In the genomic region with DNA sequence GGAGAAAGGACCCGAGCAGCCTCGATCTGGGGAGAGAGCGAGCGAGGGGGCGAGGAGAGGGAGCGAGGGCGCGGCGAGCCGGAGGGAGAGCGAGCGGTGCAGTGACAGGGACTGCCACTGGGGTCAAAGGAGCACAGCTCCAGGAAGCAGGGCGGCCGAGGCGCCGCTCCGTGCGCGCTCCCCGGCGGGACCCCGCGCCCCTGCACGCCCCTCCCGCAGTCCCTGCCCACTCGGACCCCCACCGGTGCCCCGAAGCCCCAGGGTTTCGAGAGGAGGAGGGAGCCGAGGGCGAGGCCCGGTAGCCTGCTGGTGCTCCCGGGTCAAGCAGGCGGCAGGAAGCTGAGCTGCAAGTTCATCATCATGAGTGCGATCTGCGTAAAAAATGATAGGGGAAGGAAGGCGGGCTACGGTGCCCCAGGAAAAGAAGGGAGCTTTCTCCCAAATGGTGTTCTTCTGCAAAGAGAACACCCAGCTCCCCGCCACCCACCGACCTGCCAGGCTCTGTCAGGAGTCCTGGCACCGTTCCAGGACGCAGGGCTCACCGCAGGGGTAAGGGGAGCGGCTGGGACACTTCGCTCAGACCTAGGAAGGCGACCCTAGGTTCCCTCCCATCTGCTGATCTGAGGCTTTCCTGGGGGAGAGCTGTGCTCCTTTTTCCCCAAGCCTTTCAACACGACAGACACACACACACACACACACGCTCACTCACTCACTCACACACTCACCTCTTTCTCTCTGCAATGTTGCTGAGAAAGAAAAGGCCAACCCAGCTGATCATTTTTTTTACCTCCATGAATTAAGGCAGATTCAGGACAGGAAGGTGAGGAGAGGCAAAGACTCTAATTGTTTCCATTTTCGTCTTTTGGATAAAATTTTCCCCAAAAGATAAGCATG, we compare ENCODE assay signal across 8 cellular contexts. TPM values are rescaled to one million over a fixed set of nuclear protein-coding genes. Genes with fewer than 3 reads are reported as not detected.
DNase-seq lines count a peak whose midpoint lies in the region; ATAC-seq and TF ChIP-seq lines count a peak whose summit lies in the region.

A gene with protein sequence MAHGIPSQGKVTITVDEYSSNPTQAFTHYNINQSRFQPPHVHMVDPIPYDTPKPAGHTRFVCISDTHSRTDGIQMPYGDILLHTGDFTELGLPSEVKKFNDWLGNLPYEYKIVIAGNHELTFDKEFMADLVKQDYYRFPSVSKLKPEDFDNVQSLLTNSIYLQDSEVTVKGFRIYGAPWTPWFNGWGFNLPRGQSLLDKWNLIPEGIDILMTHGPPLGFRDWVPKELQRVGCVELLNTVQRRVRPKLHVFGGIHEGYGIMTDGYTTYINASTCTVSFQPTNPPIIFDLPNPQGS (minus strand): TSS at position 103 of the 894 bp plus-strand sequence. CDS start 5,980 bp downstream, outside the sequence.

- H3K4me1 ChIP-seq in esophagus (ENCODE audit: control insufficient read depth in 2 of 2, insufficient read depth in 2 of 2, low read length in 1 of 2) (peaks cover 0 to 4% of the 10 kb centered on the region in 2 donors), vagina (peaks cover 13% of the 10 kb centered on the region)

- intact Hi-C loops in vagina (cut with DNase I): no loop called here

- H3K27me3 Mint-ChIP-seq in T-cell: peaks cover 20 to 43% of the 10 kb centered on the region in 2 donors

- DNase-seq in COLO668 (lab: John Stamatoyannopoulos, UW; ENCODE audit: unreplicated experiment) (peak; percentile 17), T-cell (peak in 7 of 34 experiments; percentile 1 to 17 (median 16)), myocyte (ENCODE audit: low read depth) (peak; percentile 32), vagina (ENCODE audit: extremely low spot score in 2 of 2) (no peak), NCI-H774 (lab: John Stamatoyannopoulos, UW) (no peak)

- TF ChIP-seq POLR2A in vagina (IDR thresholded peaks at IDR 0.05): no peak

- H3K27me3 ChIP-seq in esophagus (ENCODE audit: control insufficient read depth in 1 of 2, insufficient read depth in 2 of 2, low read length in 2 of 2) (peaks cover 0 to 6% of the 10 kb centered on the region in 2 donors), vagina (no peaks in the 10 kb centered on the region)

- H3K4me3 ChIP-seq in esophagus (ENCODE audit: low read depth in 1 of 2, low read length in 2 of 2) (peak within 1 kb of the TSS; percentile 64 to 67), vagina (peak within 1 kb of the TSS; percentile 57 to 58)

- H3K36me3 ChIP-seq in esophagus (ENCODE audit: control insufficient read depth in 2 of 2, insufficient read depth in 2 of 2, low read length in 1 of 2) (no peaks in the 10 kb centered on the region), vagina (no peaks in the 10 kb centered on the region)

- peak within 1 kb of the TSS; percentile 37 to 65 (median 47) for H3K4me3 Mint-ChIP-seq in T-cell

- H3K27ac ChIP-seq in esophagus (ENCODE audit: low read depth in 2 of 2, low read length in 1 of 2) (peak within 1 kb of the TSS in 1 of 2 donors; percentile 27), vagina (peak within 1 kb of the TSS; percentile 87)

- peak; percentile 97 for ATAC-seq in GM18909 (IDR thresholded peaks at IDR 0.05; ENCODE audit: poor library complexity, unreplicated experiment)
- ATAC-seq in HG03108 (IDR thresholded peaks at IDR 0.05; ENCODE audit: unreplicated experiment): peak; percentile 87
- ATAC-seq in T-cell (replicated peaks in 1 of 4): peak; percentile 41 to 83 (median 70)

- CTCF ChIA-PET in T-cell (lab: Charles Lee): no interaction called here

- H3K9me3 ChIP-seq in esophagus (ENCODE audit: control insufficient read depth in 2 of 2, insufficient read depth in 1 of 2, low read depth in 1 of 2, low read length in 1 of 2) (peaks cover 0 to 3% of the 10 kb centered on the region in 2 donors), vagina (no peaks in the 10 kb centered on the region)

- no peak within 1 kb of the TSS for H3K27ac Mint-ChIP-seq in T-cell

- TF ChIP-seq CTCF in vagina (IDR thresholded peaks at IDR 0.05): peak in 1 of 3 experiments; percentile 30

- 8 to 9% methylated on average over 31 to 49 of the region's 49 CpGs for WGBS in esophagus, 2 donors

- POLR2A ChIA-PET in T-cell (lab: Charles Lee): no interaction called here

- H3K36me3 Mint-ChIP-seq in T-cell: no peaks in the 10 kb centered on the region

- H3K4me1 Mint-ChIP-seq in T-cell: peaks cover 2 to 24% (median 11%) of the 10 kb centered on the region in 3 donors

- H3K9me3 Mint-ChIP-seq in T-cell: no peaks in the 10 kb centered on the region

RNA-seq across cellular contexts. Expression of the gene that starts here (rescaled TPM):
- 1 to 10 TPM in 2 of 5 donors, under 1 TPM in 3; 0.58 to 8.1 (median 0.99) TPM for total RNA-seq in T-cell
- 1 to 10 TPM in 1 of 2 donors, under 1 TPM in 1; 0.58 to 1.4 TPM for polyA plus RNA-seq in esophagus
- total RNA-seq in myocyte: 0.16 and 0.51 TPM in 2 replicates
- 1.00 TPM for polyA plus RNA-seq in myocyte (2012)
- total RNA-seq in vagina: 4.4 TPM

Comparison
In these comparisons a context has a peak if more than half of its experiments do, and no peak if none do; other contexts are left out.
1. Peak in DNase-seq in myocyte; RNA of the gene not detected or under 1 TPM.